Comparison of ENCODE assay signal across 13 cellular contexts in genomic region chr2:85400023-85400422, GRCh38.
"Had no signal": no experiment of that assay in that cellular context is flagged by ENCODE, and none has a peak within 500 bp of the region (broad histone marks: within the 10 kb centered on the region; RNA-seq: fewer than 3 reads in every experiment).

No MANE protein-coding gene starts in this region.

- H3K4me3 Mint-ChIP-seq: mesothelial cell of epicardium, nephron progenitor cell had no signal

- H3K27ac Mint-ChIP-seq: nephron progenitor cell had no signal

- DNase-seq: activated CD4-positive, alpha-beta T cell treated with anti-CD3 and anti-CD28 coated beads, Interleukin-2, amount 50 U/mL, for 4 hours; activated naive CD4-positive, alpha-beta T cell; activated T-cell treated with anti-CD3 and anti-CD28 coated beads, Interleukin-2, amount 50 U/mL, for 48 hours; left colon; lower lobe of right lung; nephron progenitor cell; right cardiac atrium; stimulated activated CD4-positive, alpha-beta T cell treated with anti-CD3 and anti-CD28 coated beads, Interleukin-4, amount 100 ng/mL, for 4 hours; stimulated activated CD8-positive, alpha-beta memory T cell treated with anti-CD3 and anti-CD28 coated beads, Interleukin-4, amount 100 ng/mL, for 48 hours; stimulated activated naive CD8-positive, alpha-beta T cell treated with anti-CD3 and anti-CD28 coated beads, Interleukin-15, Interleukin-2, amounts not matched to agents 100 U/mL and 50 U/mL, for 24 hours; trophoblast cell had no signal

- ATAC-seq: gastroesophageal sphincter; left colon; lower lobe of right lung; right cardiac atrium; stimulated activated naive CD8-positive, alpha-beta T cell treated with anti-CD3 and anti-CD28 coated beads, Interleukin-15, Interleukin-2, amounts not matched to agents 100 U/mL and 50 U/mL, for 24 hours had no signal
